In the genomic region with DNA sequence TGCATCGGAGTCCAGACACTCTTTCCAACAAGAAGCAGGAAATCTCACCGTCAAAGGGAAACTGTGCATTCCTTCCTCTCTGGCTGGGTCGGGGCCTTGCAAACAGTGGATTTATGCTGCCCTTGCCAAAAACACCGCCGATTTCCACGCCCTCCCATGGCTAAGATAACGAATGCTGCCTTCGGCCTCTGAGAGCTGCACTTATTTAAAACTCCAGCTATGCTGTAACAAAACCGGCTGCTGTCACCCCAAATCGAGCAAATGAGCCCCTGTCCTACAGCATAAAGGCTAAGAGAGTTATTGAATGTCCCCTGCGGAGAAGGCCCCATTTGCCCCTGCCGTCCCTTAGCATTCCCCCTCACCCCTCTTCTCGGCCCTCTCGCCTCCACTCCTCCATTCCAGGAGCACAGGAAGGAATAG, we compare ENCODE assay signal across 1 cellular context.
TF ChIP-seq lines count a peak whose summit lies in the region.

No MANE protein-coding gene starts in this region.

TF ChIP-seq in HepG2, 621 proteins besides CTCF, POLR2A, EP300 and RAD21 (continued from another document):
- no peak for TF ChIP-seq FUBP1 (CRISPR knock-in tag; IDR thresholded peaks at IDR 0.05; ENCODE audit: borderline replicate concordance)
- TF ChIP-seq ZMYM2 (CRISPR knock-in tag; IDR thresholded peaks at IDR 0.05): no peak
- TF ChIP-seq ZNF354B (CRISPR knock-in tag; IDR thresholded peaks at IDR 0.05): no peak
- TF ChIP-seq CBX5 (CRISPR knock-in tag; IDR thresholded peaks at IDR 0.05; ENCODE audit: borderline replicate concordance): no peak
- TF ChIP-seq ZKSCAN8 (CRISPR knock-in tag; IDR thresholded peaks at IDR 0.05; ENCODE audit: borderline replicate concordance): no peak
- TF ChIP-seq CCAR2 (optimal IDR thresholded peaks at IDR 0.05; ENCODE audit: low read depth, low read length): no peak
- no peak for TF ChIP-seq ZNF543 (CRISPR knock-in tag; IDR thresholded peaks at IDR 0.05)
- no peak for TF ChIP-seq ZNF329 (CRISPR knock-in tag; IDR thresholded peaks at IDR 0.05; ENCODE audit: low read depth)
- no peak for TF ChIP-seq NFE2 (CRISPR knock-in tag; IDR thresholded peaks at IDR 0.05)
- TF ChIP-seq MYNN (CRISPR knock-in tag; IDR thresholded peaks at IDR 0.05; ENCODE audit: low read depth): no peak
- TF ChIP-seq ZC3H13 (CRISPR knock-in tag; IDR thresholded peaks at IDR 0.05): no peak
- no peak for TF ChIP-seq ZNF709 (CRISPR knock-in tag; IDR thresholded peaks at IDR 0.05)
- no peak for TF ChIP-seq SSRP1 (CRISPR knock-in tag; IDR thresholded peaks at IDR 0.05)
- no peak for TF ChIP-seq ZNF501 (CRISPR knock-in tag; IDR thresholded peaks at IDR 0.05)
- TF ChIP-seq CBX2 (IDR thresholded peaks at IDR 0.05; ENCODE audit: low read depth, low read length): no peak
- TF ChIP-seq CBX2 (CRISPR knock-in tag; IDR thresholded peaks at IDR 0.05; ENCODE audit: low read depth): no peak
- no peak for TF ChIP-seq DNMT1 (CRISPR knock-in tag; IDR thresholded peaks at IDR 0.05)
- TF ChIP-seq, protein P1, sequence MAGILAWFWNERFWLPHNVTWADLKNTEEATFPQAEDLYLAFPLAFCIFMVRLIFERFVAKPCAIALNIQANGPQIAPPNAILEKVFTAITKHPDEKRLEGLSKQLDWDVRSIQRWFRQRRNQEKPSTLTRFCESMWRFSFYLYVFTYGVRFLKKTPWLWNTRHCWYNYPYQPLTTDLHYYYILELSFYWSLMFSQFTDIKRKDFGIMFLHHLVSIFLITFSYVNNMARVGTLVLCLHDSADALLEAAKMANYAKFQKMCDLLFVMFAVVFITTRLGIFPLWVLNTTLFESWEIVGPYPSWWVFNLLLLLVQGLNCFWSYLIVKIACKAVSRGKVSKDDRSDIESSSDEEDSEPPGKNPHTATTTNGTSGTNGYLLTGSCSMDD (CRISPR knock-in tag; IDR thresholded peaks at IDR 0.05): no peak
- no peak for TF ChIP-seq ARNTL (CRISPR knock-in tag; IDR thresholded peaks at IDR 0.05)
TF ChIP-seq in HepG2: peak in this region for 0.
